1 cellular context compared by ENCODE assay signal in the genomic region with DNA sequence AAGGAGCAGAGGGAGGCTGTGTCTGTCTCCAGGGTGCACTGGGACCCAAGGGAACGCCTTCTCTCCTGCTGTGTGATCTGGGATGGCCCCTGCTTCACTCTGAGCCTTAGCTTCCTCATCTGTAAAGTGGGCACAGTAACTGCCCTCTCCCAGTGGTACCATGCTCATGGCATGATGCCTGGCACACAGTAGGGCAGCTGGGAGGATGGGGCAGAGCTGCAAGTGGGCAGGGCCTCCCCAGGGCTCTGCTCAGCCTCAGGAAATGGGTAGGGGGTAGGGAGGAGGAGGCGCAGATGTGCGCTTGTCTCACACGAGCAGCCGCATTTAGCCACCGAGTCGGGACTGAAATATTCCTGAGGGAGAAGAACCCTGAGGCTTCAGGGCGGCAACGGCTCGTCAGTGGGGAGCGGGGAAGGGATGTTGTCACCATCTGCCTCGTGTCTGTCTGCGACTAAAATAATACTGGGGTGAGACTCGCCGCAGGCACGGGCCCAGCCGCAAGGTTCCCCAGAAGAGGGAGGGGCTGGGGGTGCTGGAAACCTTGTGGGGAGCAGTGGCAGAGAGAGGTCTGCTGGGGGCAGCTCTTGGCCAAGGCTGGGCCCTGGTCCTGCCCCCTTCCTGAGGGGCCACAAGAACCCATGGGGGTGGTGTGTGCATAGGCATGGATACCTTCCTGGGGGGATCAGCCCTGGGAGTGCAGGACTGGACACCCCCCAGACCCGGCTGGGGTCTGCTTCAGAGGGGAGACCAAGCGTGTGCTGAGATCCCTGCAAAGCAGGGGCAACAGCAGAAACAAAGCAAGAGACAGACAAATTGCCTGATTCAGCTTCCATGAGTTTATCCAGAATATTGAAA.
TF ChIP-seq lines count a peak whose summit lies in the region.

No MANE protein-coding gene starts in this region.

TF ChIP-seq in HepG2, 621 proteins besides CTCF, POLR2A, EP300 and RAD21 (continued from another document):
- no peak for TF ChIP-seq KIAA2018 (CRISPR knock-in tag; IDR thresholded peaks at IDR 0.05; ENCODE audit: borderline replicate concordance)
- TF ChIP-seq IRF1 (CRISPR knock-in tag; IDR thresholded peaks at IDR 0.05; ENCODE audit: low read depth) = no peak
